ENCODE assay signal across 1 cellular context in genomic region chr5:142421158-142421617, GRCh38.
TF ChIP-seq lines count a peak whose summit lies in the region.

No MANE protein-coding gene starts in this region.

TF ChIP-seq in HepG2, 621 proteins besides CTCF, POLR2A, EP300 and RAD21 (continued from another document and continues in another):
- TF ChIP-seq REST (IDR thresholded peaks at IDR 0.05; ENCODE audit: borderline replicate concordance in 1 of 2, low read depth in 1 of 2, low read length in 2 of 2) = no peak
- no peak for TF ChIP-seq RBAK (CRISPR knock-in tag; IDR thresholded peaks at IDR 0.05)
- TF ChIP-seq MED13 (CRISPR knock-in tag; IDR thresholded peaks at IDR 0.05) = peak; percentile 92; the same call in 1 of the 2 replicates
- TF ChIP-seq NR2F2 (IDR thresholded peaks at IDR 0.05; ENCODE audit: borderline replicate concordance, low read depth) = no peak
- no peak for TF ChIP-seq ZBTB1 (CRISPR knock-in tag; IDR thresholded peaks at IDR 0.05; ENCODE audit: borderline replicate concordance)
- no peak for TF ChIP-seq ZNF142 (CRISPR knock-in tag; IDR thresholded peaks at IDR 0.05)
- TF ChIP-seq ZNF800 (CRISPR knock-in tag; IDR thresholded peaks at IDR 0.05) = no peak
- no peak for TF ChIP-seq PHF20 (CRISPR knock-in tag; IDR thresholded peaks at IDR 0.05)
- TF ChIP-seq KLF9 (CRISPR knock-in tag; IDR thresholded peaks at IDR 0.05; ENCODE audit: low read depth) = no peak
- peak; percentile 44 for TF ChIP-seq ZEB1 (IDR thresholded peaks at IDR 0.05; ENCODE audit: insufficient replicate concordance, low read depth)
- TF ChIP-seq ZNF792 (CRISPR knock-in tag; IDR thresholded peaks at IDR 0.05) = no peak; the same call in 1 of the 2 replicates
- no peak for TF ChIP-seq ZNF235 (CRISPR knock-in tag; IDR thresholded peaks at IDR 0.05; ENCODE audit: borderline replicate concordance)
- TF ChIP-seq KMT2B (CRISPR knock-in tag; IDR thresholded peaks at IDR 0.05) = no peak
- TF ChIP-seq ZNF260 (CRISPR knock-in tag; IDR thresholded peaks at IDR 0.05; ENCODE audit: borderline replicate concordance, low read depth) = no peak
- TF ChIP-seq RFXAP (CRISPR knock-in tag; IDR thresholded peaks at IDR 0.05; ENCODE audit: borderline replicate concordance) = no peak
- TF ChIP-seq KMT2A (CRISPR knock-in tag; IDR thresholded peaks at IDR 0.05) = peak; percentile 28; the same call in 1 of the 2 replicates
- TF ChIP-seq ZNF609 (CRISPR knock-in tag; IDR thresholded peaks at IDR 0.05; ENCODE audit: borderline replicate concordance) = peak; percentile 76
- 0 out of 2 replicates have a peak, but pooled peaks have one; percentile 64 for TF ChIP-seq LCORL (IDR thresholded peaks at IDR 0.05)
- TF ChIP-seq LCORL (CRISPR knock-in tag; IDR thresholded peaks at IDR 0.05) = peak; percentile 85
- TF ChIP-seq ZGPAT (CRISPR knock-in tag; IDR thresholded peaks at IDR 0.05) = peak; percentile 50
- no peak for TF ChIP-seq DR1 (CRISPR knock-in tag; IDR thresholded peaks at IDR 0.05)
- TF ChIP-seq FOSL2 (CRISPR knock-in tag; IDR thresholded peaks at IDR 0.05) = peak; percentile 16; the same call in 1 of the 2 replicates
- no peak for TF ChIP-seq JUN (CRISPR knock-in tag; IDR thresholded peaks at IDR 0.05)
- TF ChIP-seq AFF4 (CRISPR knock-in tag; IDR thresholded peaks at IDR 0.05) = no peak
- TF ChIP-seq NR3C1 (CRISPR knock-in tag; IDR thresholded peaks at IDR 0.05) = no peak
- TF ChIP-seq HMG20A (CRISPR knock-in tag; IDR thresholded peaks at IDR 0.05; ENCODE audit: borderline replicate concordance) = no peak
- no peak for TF ChIP-seq CCDC6 (CRISPR knock-in tag; IDR thresholded peaks at IDR 0.05)
- TF ChIP-seq MED1 (CRISPR knock-in tag; IDR thresholded peaks at IDR 0.05) = peak; percentile 54
- TF ChIP-seq PITX1 (CRISPR knock-in tag; IDR thresholded peaks at IDR 0.05) = peak; percentile 67
- no peak for TF ChIP-seq ZNF431 (CRISPR knock-in tag; IDR thresholded peaks at IDR 0.05; ENCODE audit: borderline replicate concordance, low read depth)
- no peak for TF ChIP-seq POLR2AphosphoS5 (IDR thresholded peaks at IDR 0.05; ENCODE audit: low read depth, low read length)
- no peak; the same call in 1 of the 2 replicates for TF ChIP-seq ZBTB20 (CRISPR knock-in tag; IDR thresholded peaks at IDR 0.05; ENCODE audit: borderline replicate concordance, low read depth)
- TF ChIP-seq ZBTB7B (CRISPR knock-in tag; IDR thresholded peaks at IDR 0.05) = peak; percentile 31; the same call in 1 of the 2 replicates
- TF ChIP-seq CBX2 (IDR thresholded peaks at IDR 0.05; ENCODE audit: low read depth, low read length) = no peak
- TF ChIP-seq CBX2 (CRISPR knock-in tag; IDR thresholded peaks at IDR 0.05; ENCODE audit: low read depth) = no peak
- TF ChIP-seq CEBPB (IDR thresholded peaks at IDR 0.05; ENCODE audit: borderline replicate concordance, low read depth, low read length) = no peak
- peak; percentile 52; the same call in 1 of the 2 replicates for TF ChIP-seq ZNF772 (CRISPR knock-in tag; IDR thresholded peaks at IDR 0.05)
- no peak for TF ChIP-seq NFIB (CRISPR knock-in tag; IDR thresholded peaks at IDR 0.05; ENCODE audit: borderline replicate concordance)
- no peak for TF ChIP-seq TBP (CRISPR knock-in tag; IDR thresholded peaks at IDR 0.05)
- no peak for TF ChIP-seq KDM6A (CRISPR knock-in tag; IDR thresholded peaks at IDR 0.05; ENCODE audit: low read depth)
- TF ChIP-seq HOXA3 (CRISPR knock-in tag; IDR thresholded peaks at IDR 0.05) = peak; percentile 46; the same call in 1 of the 2 replicates
- TF ChIP-seq ZFP36L1 (CRISPR knock-in tag; IDR thresholded peaks at IDR 0.05) = no peak
- peak; percentile 22; the same call in 1 of the 2 replicates for TF ChIP-seq ZMYM4 (CRISPR knock-in tag; IDR thresholded peaks at IDR 0.05)
- TF ChIP-seq ZNF644 (CRISPR knock-in tag; IDR thresholded peaks at IDR 0.05; ENCODE audit: low read depth) = peak; percentile 57; the same call in 1 of the 2 replicates
